Comparison of ENCODE assay signal across 8 cellular contexts in the genomic region with DNA sequence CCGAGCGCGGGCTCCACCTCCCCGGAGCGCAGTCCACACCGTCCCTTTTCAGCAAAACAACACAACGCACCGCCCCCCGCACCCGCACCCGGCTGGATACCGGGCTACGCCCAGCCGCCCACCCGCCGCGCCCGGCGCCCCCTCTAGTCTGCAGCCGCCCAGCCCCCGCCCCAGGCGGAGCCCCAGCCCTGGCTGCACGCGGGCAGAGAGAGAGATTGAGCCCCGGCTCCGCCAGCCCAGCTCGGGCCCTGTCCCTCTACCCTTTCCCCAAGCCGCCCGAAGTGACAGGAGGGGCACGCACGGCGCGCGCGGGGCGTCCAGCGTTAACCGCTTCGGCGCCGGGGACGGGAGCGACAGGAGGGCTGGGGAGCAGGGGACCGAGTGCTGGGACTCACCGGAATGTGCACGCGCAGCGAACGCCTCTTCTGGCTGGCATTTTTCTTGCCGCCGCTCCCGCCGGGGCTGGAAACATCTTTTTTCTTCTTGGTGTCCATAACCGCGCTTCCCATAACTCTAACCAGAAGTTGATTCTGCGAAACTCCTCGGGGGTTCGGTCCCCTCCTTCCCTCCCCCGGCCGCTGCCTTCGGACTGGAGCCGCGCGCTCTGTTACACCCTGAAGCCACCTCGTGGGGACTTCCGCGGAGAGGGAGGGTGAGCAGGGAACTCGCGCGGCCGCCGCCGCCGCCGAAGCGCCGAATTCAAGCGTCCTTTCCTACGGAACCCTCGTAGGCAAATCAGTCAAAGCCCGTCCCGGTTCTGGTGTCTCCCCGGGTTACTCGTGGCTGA. TPM values are rescaled to one million over a fixed set of nuclear protein-coding genes. Genes with fewer than 3 reads are reported as not detected.
DNase-seq lines count a peak whose midpoint lies in the region; ATAC-seq and TF ChIP-seq lines count a peak whose summit lies in the region.

No MANE protein-coding gene starts in this region.

- peaks cover 6 to 33% of the 10 kb centered on the region in 2 experiments; a peak in 3 of 4 replicates for H3K4me1 ChIP-seq in HCT116 (ENCODE audit: control insufficient read depth in 1 of 2, insufficient read depth in 2 of 2, low read length in 2 of 2)
- H3K4me1 ChIP-seq in neural progenitor cell, result peaks cover 22% of the 10 kb centered on the region

- peaks cover 10% of the 10 kb centered on the region for H3K4me1 Mint-ChIP-seq in neural progenitor cell
- peaks cover 49% of the 10 kb centered on the region for H3K4me1 Mint-ChIP-seq in stimulated activated naive CD8-positive, alpha-beta T cell treated with anti-CD3 and anti-CD28 coated beads, Interleukin-15, amount 100 ng/mL, for 72 hours

- H3K36me3 ChIP-seq in HCT116 (ENCODE audit: control insufficient read depth in 1 of 2, insufficient read depth in 2 of 2, low read length in 2 of 2) (no peaks in the 10 kb centered on the region), neural progenitor cell (no peaks in the 10 kb centered on the region)

- 0 out of 2 replicates have a peak, but pooled peaks have one; percentile 0 for TF ChIP-seq RAD21 in HCT116 (IDR thresholded peaks at IDR 0.05; ENCODE audit: low read depth)

- RAD21 ChIA-PET in HCT116 (lab: Charles Lee; ENCODE audit: low non-redundant PET in 1 of 2, low total read pairs in 2 of 2, uncharacterized antibody in 2 of 2, unreplicated experiment in 2 of 2), result no interaction called here

- peak overlapping the region; percentile 97 for H2AFZ ChIP-seq in HCT116 (ENCODE audit: low read depth, low read length, poor library complexity, severe bottlenecking)
- H2AFZ ChIP-seq in neural progenitor cell (replicated peaks), result peak overlapping the region; percentile 96

- no peaks in the 10 kb centered on the region for H3K36me3 Mint-ChIP-seq in neural progenitor cell

- H3K9me3 ChIP-seq in HCT116 (ENCODE audit: control insufficient read depth in 1 of 2, insufficient read depth in 1 of 2, low read depth in 1 of 2, low read length in 2 of 2) (no peaks in the 10 kb centered on the region), neural progenitor cell (ENCODE audit: low read depth) (no peaks in the 10 kb centered on the region)

- peak overlapping the region; percentile 57 to 66 for H3K4me3 ChIP-seq in HCT116 (replicated peaks in 1 of 2; ENCODE audit: low read depth in 1 of 2, low read length in 2 of 2)
- H3K4me3 ChIP-seq in fibroblast of villous mesenchyme (ENCODE audit: low read depth, low read length), result peak overlapping the region; percentile 70
- peak overlapping the region; percentile 90 for H3K4me3 ChIP-seq in neural progenitor cell

- DNase-seq in CD1c-positive myeloid dendritic cell (ENCODE audit: extremely low spot score) (peak; percentile 77), HCT116 (ENCODE audit: low read depth, low spot score) (no peak), NOMO-1 treated with dmso at 0.1 percent for 144 hours (lab: John Stamatoyannopoulos, UW; ENCODE audit: unreplicated experiment) (peak; percentile 31), fibroblast of villous mesenchyme (ENCODE audit: low read depth) (peak; percentile 33), neural progenitor cell (ENCODE audit: low spot score) (peak; percentile 82), glomerular visceral epithelial cell (ENCODE audit: extremely low spot score) (no peak)
- DNase-seq in activated T-helper 1 cell treated with anti-CD3 and anti-CD28 coated beads, Interleukin-2, amount 50 U/mL, for 16 hours (ENCODE audit: low read depth in 1 of 2, low spot score in 1 of 2), result peak; percentile 49 to 54
- peak; percentile 55 to 57 for DNase-seq in stimulated activated naive CD8-positive, alpha-beta T cell treated with anti-CD3 and anti-CD28 coated beads, Interleukin-15, amount 100 ng/mL, for 72 hours

- peak overlapping the region; percentile 40; the same call in 1 of the 2 replicates for H3K27ac ChIP-seq in HCT116 (ENCODE audit: low read depth, low read length)
- H3K27ac ChIP-seq in neural progenitor cell, result no peak overlapping the region

- no peaks in the 10 kb centered on the region for H3K9me2 ChIP-seq in HCT116 (ENCODE audit: insufficient read depth)

- H3K4me2 ChIP-seq in HCT116 (ENCODE audit: low read length) (peak overlapping the region; percentile 97), neural progenitor cell (peak overlapping the region; percentile 100)

- H4K20me1 ChIP-seq in HCT116 (ENCODE audit: insufficient read depth), result no peaks in the 10 kb centered on the region
- H4K20me1 ChIP-seq in neural progenitor cell (ENCODE audit: low read depth), result peaks cover 10% of the 10 kb centered on the region

- H3F3A ChIP-seq in neural progenitor cell (ENCODE audit: low read depth), result peaks cover 26% of the 10 kb centered on the region

- CTCF ChIA-PET in HCT116 (lab: Charles Lee), result interaction anchor here (0.8 kb wide), 1 partner anchor 99 kb away, joined by 3 read pairs; no protein-coding TSS in a partner anchor

- intact Hi-C loops in HCT116 (cut with micrococcal nuclease), result loop anchor here (5.0 kb wide), 2 partner anchors 94 to 119 kb away; no protein-coding TSS in a partner anchor

- TF ChIP-seq CTCF in HCT116 (IDR thresholded peaks at IDR 0.05 in 2 of 3, conservative IDR thresholded peaks at IDR 0.05 in 1 of 3; ENCODE audit: borderline replicate concordance in 1 of 3, insufficient read depth in 1 of 3, low read depth in 2 of 3, low read length in 2 of 3), result no peak
- TF ChIP-seq CTCF in fibroblast of villous mesenchyme (IDR thresholded peaks at IDR 0.05; ENCODE audit: insufficient read depth, low read depth, low read length), result no peak
- TF ChIP-seq CTCF in neural progenitor cell (IDR thresholded peaks at IDR 0.05), result no peak

- H3K27me3 ChIP-seq in HCT116 (ENCODE audit: insufficient read depth, low read length), result no peaks in the 10 kb centered on the region
- H3K27me3 ChIP-seq in neural progenitor cell, result peaks cover 50% of the 10 kb centered on the region

- peak; percentile 71 for ATAC-seq in HCT116
- peak; percentile 60 for ATAC-seq in stimulated activated naive CD8-positive, alpha-beta T cell treated with anti-CD3 and anti-CD28 coated beads, Interleukin-15, amount 100 ng/mL, for 72 hours

- H3K79me2 ChIP-seq in HCT116 (ENCODE audit: insufficient read depth, low read length), result no peaks in the 10 kb centered on the region
- H3K79me2 ChIP-seq in neural progenitor cell (ENCODE audit: low read depth), result no peaks in the 10 kb centered on the region

- peak overlapping the region; percentile 92 for H3K4me3 Mint-ChIP-seq in neural progenitor cell
- H3K4me3 Mint-ChIP-seq in stimulated activated naive CD8-positive, alpha-beta T cell treated with anti-CD3 and anti-CD28 coated beads, Interleukin-15, amount 100 ng/mL, for 72 hours, result peak overlapping the region; percentile 93 to 100

- H3K27me3 Mint-ChIP-seq in neural progenitor cell (ENCODE audit: insufficient read depth, low read depth), result peaks cover 37% of the 10 kb centered on the region
- H3K27me3 Mint-ChIP-seq in stimulated activated naive CD8-positive, alpha-beta T cell treated with anti-CD3 and anti-CD28 coated beads, Interleukin-15, amount 100 ng/mL, for 72 hours, result no peaks in the 10 kb centered on the region

- H3K9me3 Mint-ChIP-seq in neural progenitor cell, result no peaks in the 10 kb centered on the region
- no peaks in the 10 kb centered on the region for H3K9me3 Mint-ChIP-seq in stimulated activated naive CD8-positive, alpha-beta T cell treated with anti-CD3 and anti-CD28 coated beads, Interleukin-15, amount 100 ng/mL, for 72 hours

- no TSS peak for BruUV-seq in HCT116 (replicated peaks; lab: Mats Ljungman, UMichigan)

- no peak overlapping the region for H3K27ac Mint-ChIP-seq in neural progenitor cell
- H3K27ac Mint-ChIP-seq in stimulated activated naive CD8-positive, alpha-beta T cell treated with anti-CD3 and anti-CD28 coated beads, Interleukin-15, amount 100 ng/mL, for 72 hours, result peak overlapping the region; percentile 47 to 55

- no peak for TF ChIP-seq POLR2A in HCT116 (IDR thresholded peaks at IDR 0.05; ENCODE audit: borderline replicate concordance, extremely low read depth, insufficient read depth, insufficient read length)

- POLR2A ChIA-PET in HCT116 (lab: Charles Lee), result no interaction called here

- H3K9ac ChIP-seq in HCT116 (ENCODE audit: low read length) (peak overlapping the region; percentile 53), neural progenitor cell (no peak overlapping the region)

TF ChIP-seq in HCT116, 20 proteins besides CTCF, POLR2A, EP300 and RAD21:
- TF ChIP-seq ZBTB33 (IDR thresholded peaks at IDR 0.05; ENCODE audit: extremely low read depth, insufficient replicate concordance, low read length) (no peak), EZH2phosphoT487 (IDR thresholded peaks at IDR 0.05; ENCODE audit: borderline replicate concordance) (no peak), EZH2 (IDR thresholded peaks at IDR 0.05) (no peak), ATF3 (IDR thresholded peaks at IDR 0.05) (no peak), TCF7L2 (IDR thresholded peaks at IDR 0.05; ENCODE audit: borderline replicate concordance, extremely low read depth, insufficient read depth, insufficient read length) (peak; percentile 14)
- TF ChIP-seq, protein P1, sequence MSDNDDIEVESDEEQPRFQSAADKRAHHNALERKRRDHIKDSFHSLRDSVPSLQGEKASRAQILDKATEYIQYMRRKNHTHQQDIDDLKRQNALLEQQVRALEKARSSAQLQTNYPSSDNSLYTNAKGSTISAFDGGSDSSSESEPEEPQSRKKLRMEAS (IDR thresholded peaks at IDR 0.05), result peak; percentile 52
TF ChIP-seq in HCT116: peak in this region for 2.

RNA-seq across cellular contexts. Expression of gene PRKAG2, which starts 0.6 kb away (rescaled TPM):
- total RNA-seq in HCT116 (2021; ENCODE audit: unreplicated experiment) (23.6 TPM), fibroblast of villous mesenchyme (21.2 and 27.7 TPM in 2 replicates), neural progenitor cell (ENCODE audit: low replicate concordance) (11.1 and 11.4 TPM in 2 replicates)
- 18.0 and 20.9 TPM in 2 replicates for polyA plus RNA-seq in HCT116 (2012)

Comparison
In these comparisons a context has a peak if more than half of its experiments do, and no peak if none do; other contexts are left out.
1. DNase-seq: peak in CD1c-positive myeloid dendritic cell (single experiment), NOMO-1 treated with dmso at 0.1 percent for 144 hours (single experiment), activated T-helper 1 cell treated with anti-CD3 and anti-CD28 coated beads, Interleukin-2, amount 50 U/mL, for 16 hours (2 of 2), fibroblast of villous mesenchyme (single experiment), neural progenitor cell (single experiment) and stimulated activated naive CD8-positive, alpha-beta T cell treated with anti-CD3 and anti-CD28 coated beads, Interleukin-15, amount 100 ng/mL, for 72 hours (2 of 2); none in HCT116 (single experiment) and glomerular visceral epithelial cell (single experiment).
2. Peak in every context shown above with its lines, with median percentiles within 50 percentile points of each other: H3K4me3 ChIP-seq.